ENCODE assay signal across 8 cellular contexts in genomic region chr10:99619090-99619800, GRCh38. TPM values are rescaled to one million over a fixed set of nuclear protein-coding genes. Genes with fewer than 3 reads are reported as not detected.
DNase-seq lines count a peak whose midpoint lies in the region; ATAC-seq and TF ChIP-seq lines count a peak whose summit lies in the region.

No MANE protein-coding gene starts in this region.

- peaks cover 56% of the 10 kb centered on the region for H3K4me1 Mint-ChIP-seq in activated T-cell treated with anti-CD3 and anti-CD28 coated beads, Interleukin-2, amount 50 U/mL, for 4 hours (ENCODE audit: low read depth)
- H3K4me1 Mint-ChIP-seq in osteocyte (ENCODE audit: unreplicated experiment): peaks cover 34% of the 10 kb centered on the region

- ATAC-seq in activated T-cell treated with anti-CD3 and anti-CD28 coated beads, Interleukin-2, amount 50 U/mL, for 4 hours: no peak

- H3K4me3 Mint-ChIP-seq in activated T-cell treated with anti-CD3 and anti-CD28 coated beads, Interleukin-2, amount 50 U/mL, for 4 hours: peak overlapping the region; percentile 89
- peak overlapping the region; percentile 79 for H3K4me3 Mint-ChIP-seq in osteocyte (ENCODE audit: unreplicated experiment)

- peak overlapping the region; percentile 19; the same call in 1 of the 2 replicates for H3K27ac ChIP-seq in SJCRH30

- H3K27me3 Mint-ChIP-seq in activated T-cell treated with anti-CD3 and anti-CD28 coated beads, Interleukin-2, amount 50 U/mL, for 4 hours (ENCODE audit: low read depth): no peaks in the 10 kb centered on the region
- no peaks in the 10 kb centered on the region for H3K27me3 Mint-ChIP-seq in osteocyte (ENCODE audit: unreplicated experiment)

- H3K9me3 Mint-ChIP-seq in activated T-cell treated with anti-CD3 and anti-CD28 coated beads, Interleukin-2, amount 50 U/mL, for 4 hours: no peaks in the 10 kb centered on the region
- H3K9me3 Mint-ChIP-seq in osteocyte (ENCODE audit: unreplicated experiment): no peaks in the 10 kb centered on the region

- H3K36me3 ChIP-seq in SJCRH30: no peaks in the 10 kb centered on the region

- H3K27me3 ChIP-seq in SJCRH30: no peaks in the 10 kb centered on the region

- no peaks in the 10 kb centered on the region for H3K9me3 ChIP-seq in SJCRH30 (replicated peaks)

- H3K36me3 Mint-ChIP-seq in activated T-cell treated with anti-CD3 and anti-CD28 coated beads, Interleukin-2, amount 50 U/mL, for 4 hours (ENCODE audit: insufficient read depth): peaks cover 10% of the 10 kb centered on the region
- H3K36me3 Mint-ChIP-seq in osteocyte (ENCODE audit: unreplicated experiment): no peaks in the 10 kb centered on the region

- TF ChIP-seq CTCF in epithelial cell of proximal tubule (conservative IDR thresholded peaks at IDR 0.05; ENCODE audit: low read depth, low read length) (no peak), osteocyte (IDR thresholded peaks at IDR 0.05) (no peak)

- peak overlapping the region; percentile 77 for H3K27ac Mint-ChIP-seq in osteocyte (ENCODE audit: unreplicated experiment)

- H3K4me3 ChIP-seq in SJCRH30 (peak overlapping the region; percentile 67), epithelial cell of proximal tubule (ENCODE audit: low read depth, low read length) (peak overlapping the region; percentile 95)

- DNase-seq in activated T-cell treated with anti-CD3 and anti-CD28 coated beads, Interleukin-2, amount 50 U/mL, for 4 hours: no peak
- no peak for DNase-seq in activated T-cell treated with anti-CD3 and anti-CD28 coated beads, Interleukin-2, amount 50 U/mL, for 1 hour
- DNase-seq in SJCRH30 (peak in 1 of 2 experiments; percentile 17), epithelial cell of proximal tubule (ENCODE audit: low read depth) (no peak), osteocyte (ENCODE audit: extremely low spot score, unreplicated experiment) (no peak), NCI-H187 treated with DMSO at 0.1 percent for 48 hours (lab: John Stamatoyannopoulos, UW) (no peak), mesenteric fat pad (ENCODE audit: low spot score) (no peak), NCI-H510A (lab: John Stamatoyannopoulos, UW) (no peak)

- H3K4me1 ChIP-seq in SJCRH30: peaks cover 3% of the 10 kb centered on the region

RNA-seq across cellular contexts. Expression of gene SLC25A28, which starts 1.0 kb away (rescaled TPM):
- total RNA-seq in activated T-cell treated with anti-CD3 and anti-CD28 coated beads, Interleukin-2, amount 50 U/mL, for 4 hours: 10 to 100 TPM; 58.8 to 65.3 (median 64.7) TPM
- total RNA-seq in SJCRH30 (2014; rRNA removed; shearing (Covaris generic)): 18.0 and 20.6 TPM in 2 replicates
- total RNA-seq in epithelial cell of proximal tubule (3.1 and 8.3 TPM in 2 replicates), osteocyte (27.5 and 32.9 TPM in 2 replicates), mesenteric fat pad (57.8 TPM)

RNA-seq across cellular contexts. Expression of gene ENTPD7, which starts 40.1 kb away (rescaled TPM):
- total RNA-seq in activated T-cell treated with anti-CD3 and anti-CD28 coated beads, Interleukin-2, amount 50 U/mL, for 4 hours: 1 to 10 TPM; 7.7 to 8.2 (median 7.9) TPM
- total RNA-seq in SJCRH30 (2014; rRNA removed; shearing (Covaris generic)): 17.5 and 19.7 TPM in 2 replicates
- total RNA-seq in epithelial cell of proximal tubule (20.3 and 25.5 TPM in 2 replicates), osteocyte (21.7 and 22.8 TPM in 2 replicates), mesenteric fat pad (9.2 TPM)
